ENCODE assay signal across 25 cellular contexts in the genomic region with DNA sequence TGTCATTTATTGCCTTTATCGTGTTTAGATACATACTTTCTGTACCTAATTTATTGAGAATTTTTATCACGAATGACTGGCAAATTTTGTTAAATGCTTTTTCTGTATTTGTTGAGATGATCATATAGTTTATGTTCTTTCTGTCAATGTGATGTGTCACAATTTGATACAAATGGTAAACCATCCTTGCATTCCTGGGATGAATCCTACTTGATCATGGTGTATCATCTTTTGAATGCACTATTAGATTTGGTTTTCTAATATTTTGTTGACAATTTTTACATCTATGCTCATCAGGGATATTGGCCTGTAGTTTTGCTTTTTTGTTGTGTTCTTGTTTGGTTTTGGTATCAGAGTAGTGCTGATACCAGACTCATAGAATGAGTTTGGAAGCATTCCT.
"Had no signal": no experiment of that assay in that cellular context is flagged by ENCODE, and none has a peak within 500 bp of the region (broad histone marks: within the 10 kb centered on the region; RNA-seq: fewer than 3 reads in every experiment).

No MANE protein-coding gene starts in this region.

- H3K36me3 ChIP-seq: left lung, lower lobe of right lung, pancreas, prostate gland, sigmoid colon, uterus had no signal

- DNase-seq: kidney; left colon; left lung; lower lobe of right lung; mammary epithelial cell; mesenchymal stem cell; naive thymus-derived CD8-positive, alpha-beta T cell; nucleus accumbens; pancreas; posterior cingulate gyrus; retina; right cardiac atrium; sigmoid colon; small intestine; stimulated activated CD4-positive, alpha-beta T cell treated with anti-CD3 and anti-CD28 coated beads, Interleukin-1b, Interleukin-23, amount 100 ng/mL, for 48 hours; stimulated activated CD4-positive, alpha-beta T cell treated with anti-CD3 and anti-CD28 coated beads, Interleukin-2, amount 100 ng/mL, for 48 hours; stimulated activated CD4-positive, alpha-beta T cell treated with anti-CD3 and anti-CD28 coated beads, Interleukin-4, amount 100 ng/mL, for 4 hours; stimulated activated CD8-positive, alpha-beta memory T cell treated with anti-CD3 and anti-CD28 coated beads, Interleukin-4, amount 100 ng/mL, for 48 hours; stimulated activated naive CD4-positive, alpha-beta T cell treated with Interleukin-2 at 50 U/mL for 16 hours; stimulated activated naive CD8-positive, alpha-beta T cell treated with anti-CD3 and anti-CD28 coated beads, Interleukin-15, amount 100 ng/mL, for 72 hours; substantia nigra; uterus had no signal

- H3K4me1 ChIP-seq: left lung, lower lobe of right lung, pancreas, prostate gland, sigmoid colon, tibial nerve, uterus had no signal

- H3K9me3 ChIP-seq: pancreas, prostate gland had no signal

- H3K4me3 ChIP-seq: left lung, lower lobe of right lung, pancreas, prostate gland, sigmoid colon, tibial nerve, uterus had no signal

- H3K27ac ChIP-seq: left lung, lower lobe of right lung, pancreas, prostate gland, sigmoid colon, tibial nerve, uterus had no signal

- H3K27me3 ChIP-seq: left lung, pancreas, sigmoid colon, tibial nerve, uterus had no signal

- FAIRE-seq: kidney, pancreas, small intestine had no signal

- ATAC-seq: left colon; left lung; lower lobe of right lung; naive thymus-derived CD8-positive, alpha-beta T cell; pancreas; right cardiac atrium; stimulated activated memory B cell treated with anti-CD40 and anti-IgM and Interleukin-4, amounts not matched to agents 10 μg/mL and 1 μg/mL and 100 μg/mL, for 72 hours; stimulated activated naive CD8-positive, alpha-beta T cell treated with anti-CD3 and anti-CD28 coated beads, Interleukin-15, amount 100 ng/mL, for 72 hours had no signal
